ENCODE assay signal across 9 cellular contexts in genomic region chr1:8027748-8028631, GRCh38. TPM values are rescaled to one million over a fixed set of nuclear protein-coding genes. Genes with fewer than 3 reads are reported as not detected.
DNase-seq lines count a peak whose midpoint lies in the region; ATAC-seq, FAIRE-seq and TF ChIP-seq lines count a peak whose summit lies in the region.
"Had no signal": no experiment of that assay in that cellular context is flagged by ENCODE, and none has a peak within 500 bp of the region (broad histone marks: within the 10 kb centered on the region; RNA-seq: fewer than 3 reads in every experiment).

No MANE protein-coding gene starts in this region.

- peak overlapping the region in 1 of 2 experiments; percentile 86; a peak in 3 of 5 replicates for H3K4me3 Mint-ChIP-seq in H9

- H3K4me1 ChIP-seq in H9 (ENCODE audit: insufficient read depth, low read length) (peaks cover 3% of the 10 kb centered on the region; the same call in 1 of the 2 replicates), K562 (replicated peaks in 1 of 2; ENCODE audit: control insufficient read depth in 2 of 2, insufficient read depth in 2 of 2, low read length in 2 of 2) (peaks cover 5 to 16% of the 10 kb centered on the region in 2 experiments; a peak in 3 of 5 replicates), mesendoderm (ENCODE audit: control insufficient read depth, low read depth, low read length) (peaks cover 7% of the 10 kb centered on the region)

- no peaks in the 10 kb centered on the region for H3K36me3 ChIP-seq in K562 (ENCODE audit: control insufficient read depth, insufficient read depth, low read length)
- no peaks in the 10 kb centered on the region for H3K36me3 ChIP-seq in mesendoderm (ENCODE audit: control insufficient read depth, insufficient read depth, low read length)

- no peaks in the 10 kb centered on the region; a peak in 1 of 5 replicates for H3K9me3 Mint-ChIP-seq in H9

- H2BK15ac ChIP-seq in H9 (ENCODE audit: low read depth, low read length): no peak overlapping the region
- no peak overlapping the region for H2BK15ac ChIP-seq in mesendoderm (replicated peaks; ENCODE audit: low read depth)

- no peak overlapping the region for H3K18ac ChIP-seq in H9 (ENCODE audit: insufficient read length, low read depth, low read length)
- no peak overlapping the region for H3K18ac ChIP-seq in mesendoderm (ENCODE audit: low read length)

- H3K27me3 ChIP-seq in H9 (ENCODE audit: insufficient read depth, low read length) (no peaks in the 10 kb centered on the region; the same call in 1 of the 2 replicates), K562 (ENCODE audit: control insufficient read depth in 2 of 2, insufficient read depth in 2 of 2, low read length in 2 of 2) (peaks cover 27 to 40% of the 10 kb centered on the region in 2 experiments), mesendoderm (ENCODE audit: insufficient read depth, low read length, poor library complexity) (no peaks in the 10 kb centered on the region)

- TF ChIP-seq RAD21 in K562 (CRISPR knock-in tag; conservative IDR thresholded peaks at IDR 0.05 in 1 of 2, IDR thresholded peaks at IDR 0.05 in 1 of 2): no peak

- H2BK12ac ChIP-seq in H9 (ENCODE audit: insufficient read length, low read depth, low read length): no peak overlapping the region

- ATAC-seq in K562: no peak
- no peak for ATAC-seq in GM21737 (IDR thresholded peaks at IDR 0.05; ENCODE audit: unreplicated experiment)
- ATAC-seq in HG02678 (IDR thresholded peaks at IDR 0.05; ENCODE audit: unreplicated experiment): no peak

- no peak overlapping the region for H3K56ac ChIP-seq in H9 (ENCODE audit: insufficient read length, low read depth, low read length)
- H3K56ac ChIP-seq in mesendoderm (ENCODE audit: low read length): no peak overlapping the region

- no peak for TF ChIP-seq POLR2A in K562 (conservative IDR thresholded peaks at IDR 0.05)
- no peak for TF ChIP-seq POLR2A in lower leg skin (IDR thresholded peaks at IDR 0.05)

- H3K9ac ChIP-seq in H9 (ENCODE audit: extremely low read depth, insufficient read length, low read length) (no peak overlapping the region), K562 (ENCODE audit: insufficient read depth in 1 of 2, low read depth in 2 of 2, low read length in 2 of 2) (no peak overlapping the region), mesendoderm (ENCODE audit: low read length) (no peak overlapping the region)

- POLR2A ChIA-PET in K562 (lab: Yijun Ruan, JAX): interaction anchor here (0.6 to 1.0 kb wide), 4 partner anchors 286 to 295 kb away, joined by 3 read pairs; no protein-coding TSS in a partner anchor

- H2AK5ac ChIP-seq in H9 (ENCODE audit: insufficient read length, low read length) (no peak overlapping the region), mesendoderm (ENCODE audit: low read length) (no peak overlapping the region)

- intact Hi-C loops in K562 (cut with micrococcal nuclease) (no loop called here), lower leg skin (cut with DNase I; ENCODE audit: low total_unique reads) (no loop called here)

- H3K36me3 Mint-ChIP-seq in H9 (ENCODE audit: insufficient read depth in 1 of 3, low read depth in 3 of 3): peaks cover 0 to 4% (median 0%) of the 10 kb centered on the region in 3 experiments; a peak in 2 of 7 replicates

- H3K9me3 ChIP-seq in H9 (ENCODE audit: control insufficient read depth, low read depth, low read length) (no peaks in the 10 kb centered on the region), K562 (replicated peaks; ENCODE audit: control insufficient read depth, insufficient read depth, low read depth, low read length) (no peaks in the 10 kb centered on the region)

- no peak overlapping the region for H3K14ac ChIP-seq in H9 (ENCODE audit: insufficient read depth, low read length)

- H3K27ac Mint-ChIP-seq in H9: peak overlapping the region in 2 of 3 experiments; percentile 31 to 50; a peak in 3 of 7 replicates

- H3K23ac ChIP-seq in H9 (ENCODE audit: insufficient read length, low read depth, low read length): no peak overlapping the region
- no peak overlapping the region for H3K23ac ChIP-seq in mesendoderm (ENCODE audit: low read length)

- CTCF ChIA-PET in K562 (lab: Yijun Ruan, JAX; ENCODE audit: low intra/inter-chr PET ratio): no interaction called here

- H3K79me1 ChIP-seq in H9 (ENCODE audit: insufficient read depth, low read depth, low read length, poor library complexity, severe bottlenecking) (no peaks in the 10 kb centered on the region), mesendoderm (ENCODE audit: low read length) (no peaks in the 10 kb centered on the region)

- no peak for DNase-seq in H9
- no peak for DNase-seq in K562 (ENCODE audit: extremely low read depth in 1 of 4, low spot score in 3 of 4)
- peak; percentile 56 for DNase-seq in mesendoderm
- no peak for DNase-seq in lower leg skin (ENCODE audit: low spot score in 2 of 2)
- no peak for DNase-seq in SKM-1 treated with dmso at 0.1 percent for 144 hours (lab: John Stamatoyannopoulos, UW; ENCODE audit: unreplicated experiment)
- DNase-seq: SIG-M5 had no signal

- H4K20me1 ChIP-seq in H9 (ENCODE audit: control insufficient read depth, insufficient read depth, insufficient read length) (no peaks in the 10 kb centered on the region), K562 (replicated peaks; ENCODE audit: control insufficient read depth, insufficient read depth, low read length) (peaks cover 6% of the 10 kb centered on the region)

- H2BK120ac ChIP-seq in H9 (ENCODE audit: low read depth, low read length, poor library complexity, severe bottlenecking) (no peak overlapping the region), mesendoderm (ENCODE audit: low read depth, low read length) (no peak overlapping the region)

- H2BK20ac ChIP-seq in H9 (ENCODE audit: low read depth, low read length, poor library complexity, severe bottlenecking): no peak overlapping the region

- H3T11ph ChIP-seq in H9 (ENCODE audit: low read length): no peak overlapping the region

- no peak for TF ChIP-seq EP300 in K562 (IDR thresholded peaks at IDR 0.05; ENCODE audit: low read length)

- H3K23me2 ChIP-seq in H9 (ENCODE audit: insufficient read length, low read depth, low read length, poor library complexity, severe bottlenecking): peaks cover 12% of the 10 kb centered on the region

- peaks cover 13% of the 10 kb centered on the region for H3K27me3 Mint-ChIP-seq in H9 (ENCODE audit: low read depth)

- no peak overlapping the region for H3K4me2 ChIP-seq in H9 (ENCODE audit: insufficient read depth, insufficient read length, low read length)
- H3K4me2 ChIP-seq in K562 (ENCODE audit: insufficient read depth, low read length): no peak overlapping the region
- no peak overlapping the region for H3K4me2 ChIP-seq in mesendoderm (ENCODE audit: low read length)

- BruUV-seq in K562 (replicated peaks; lab: Mats Ljungman, UMichigan): no TSS peak

- H3K4me3 ChIP-seq in K562: no peak overlapping the region
- H3K4me3 ChIP-seq in mesendoderm (ENCODE audit: low read length): no peak overlapping the region
- no peak overlapping the region for H3K4me3 ChIP-seq in lower leg skin (ENCODE audit: low read depth, poor library complexity, severe bottlenecking)

- H4K8ac ChIP-seq in H9 (replicated peaks; ENCODE audit: insufficient read length, low read depth, low read length) (no peak overlapping the region), mesendoderm (ENCODE audit: low read depth, low read length) (no peak overlapping the region)

- WGBS in H9 (ENCODE audit: extremely low coverage, insufficient read length, low lambda C conversion rate): no CpG with 5 or more reads among the region's 8 CpGs
- WGBS in K562 (ENCODE audit: insufficient coverage, low coverage, missing lambda C conversion rate): 8% methylated on average over 8 of the region's 8 CpGs
- WGBS in mesendoderm (ENCODE audit: extremely low coverage, insufficient coverage, low lambda C conversion rate): no CpG with 5 or more reads among the region's 8 CpGs
- WGBS in lower leg skin, 2 donors: 33 to 34% methylated on average over 8 of the region's 8 CpGs

- FAIRE-seq in K562 (lab: Jason Lieb, UNC): no peak

- H3K9me1 ChIP-seq in K562 (ENCODE audit: control insufficient read depth, insufficient read depth, low read length): no peaks in the 10 kb centered on the region

- in situ Hi-C loops in K562 (cut with MboI): no loop called here

- H4K91ac ChIP-seq in H9 (ENCODE audit: insufficient read length, low read depth, low read length): no peak overlapping the region

- peaks cover 24% of the 10 kb centered on the region; the same call in 1 of the 2 replicates for H3K79me2 ChIP-seq in H9 (ENCODE audit: insufficient read depth, low read length)
- no peaks in the 10 kb centered on the region for H3K79me2 ChIP-seq in K562 (ENCODE audit: control insufficient read depth, insufficient read depth, low read length)
- H3K79me2 ChIP-seq in mesendoderm (ENCODE audit: control insufficient read depth, insufficient read depth, low read length): peaks cover 28% of the 10 kb centered on the region

- peaks cover 35 to 40% of the 10 kb centered on the region in 2 experiments for H3K4me1 Mint-ChIP-seq in H9

- H3K4ac ChIP-seq in H9 (ENCODE audit: low read depth, low read length): no peak overlapping the region
- H3K4ac ChIP-seq in mesendoderm (ENCODE audit: low read depth, low read length): no peak overlapping the region

- H2AFZ ChIP-seq in H9 (ENCODE audit: low read length): no peak overlapping the region
- H2AFZ ChIP-seq in K562 (ENCODE audit: low read depth, low read length): no peak overlapping the region

- H4K5ac ChIP-seq in H9 (ENCODE audit: insufficient read length, low read depth, low read length): no peak overlapping the region
- H4K5ac ChIP-seq in mesendoderm (ENCODE audit: low read length): no peak overlapping the region

- H3K27ac ChIP-seq in 22Rv1: peak overlapping the region; percentile 9; the same call in 1 of the 2 replicates
- no peak overlapping the region for H3K27ac ChIP-seq in H9 (ENCODE audit: insufficient read length, low read depth, low read length)
- no peak overlapping the region for H3K27ac ChIP-seq in K562 (ENCODE audit: extremely low read depth, low read depth, low read length)
- H3K27ac ChIP-seq in mesendoderm (ENCODE audit: low read depth, low read length): no peak overlapping the region

- H2BK5ac ChIP-seq in H9 (ENCODE audit: insufficient read length, low read length): no peak overlapping the region
- no peak overlapping the region for H2BK5ac ChIP-seq in mesendoderm (ENCODE audit: low read length)

- TF ChIP-seq CTCF in 22Rv1 (IDR thresholded peaks at IDR 0.05): no peak
- no peak for TF ChIP-seq CTCF in H9 (conservative IDR thresholded peaks at IDR 0.05)
- no peak for TF ChIP-seq CTCF in K562 (IDR thresholded peaks at IDR 0.05 in 2 of 3, conservative IDR thresholded peaks at IDR 0.05 in 1 of 3; ENCODE audit: insufficient read depth in 2 of 3, low read depth in 1 of 3, low read length in 3 of 3)
- no peak for TF ChIP-seq CTCF in lower leg skin (IDR thresholded peaks at IDR 0.05)

RNA-seq across cellular contexts. Expression of gene ERRFI1, which starts 1.9 kb away (rescaled TPM):
- total RNA-seq in H9 (2021) (19.2 and 20.8 TPM in 2 replicates), K562 (2014; rRNA removed) (0.68 and 0.73 TPM in 2 replicates), K562 (2014; rRNA removed; fragmentation: Illumina TruSeq; extraction: Trizol) (1.5 and 1.8 TPM in 2 replicates), K562 (2015; rRNA removed; fragmentation: Illumina TruSeq; extraction: Trizol) (0.98 and 1.1 TPM in 2 replicates), K562 (2021) (1.6 and 1.9 TPM in 2 replicates), lower leg skin (100 to 1,000 TPM in 3 of 4 donors, 10 to 100 TPM in 1; 93.6 to 566 (median 163) TPM)
- total RNA-seq in K562 (2011; cell fraction: chromatin; rRNA removed; ENCODE audit: low replicate concordance): 3.7 and 4.7 TPM in 2 replicates
- 1.7 TPM in 2 replicates for total RNA-seq in K562 (2011; cell fraction: nucleolus; rRNA removed)
- total RNA-seq in K562 (2011; cell fraction: nucleoplasm; rRNA removed): 2.5 and 3.8 TPM in 2 replicates
- polyA plus RNA-seq in K562 (2011; rRNA removed) (1.7 and 4.4 TPM in 2 replicates), K562 (2014; fragmentation: Illumina TruSeq; extraction: Trizol) (1.4 and 1.8 TPM in 2 replicates), K562 (2014; fragmentation: Nextera tagmentation; extraction: Ambion mirVana) (under 1 TPM; 0.67 to 0.72 TPM), K562 (2014; rRNA removed) (0.80 and 2.0 TPM in 2 replicates)
- polyA plus RNA-seq in K562 (2011; cell fraction: cytosol; rRNA removed): 1.3 and 2.7 TPM in 2 replicates
- polyA plus RNA-seq in K562 (2011; cell fraction: nucleus; rRNA removed): 3.0 and 4.1 TPM in 2 replicates
- 1.9 and 2.1 TPM in 2 replicates for polyA plus RNA-seq in K562 (2012)
- polyA minus RNA-seq in K562 (2011; rRNA and poly(A)+ RNA removed): 1.3 and 1.9 TPM in 2 replicates
- 1.2 and 1.5 TPM in 2 replicates for polyA minus RNA-seq in K562 (2011; cell fraction: cytosol; rRNA and poly(A)+ RNA removed)
- 1.2 and 1.5 TPM in 2 replicates for polyA minus RNA-seq in K562 (2011; cell fraction: nucleus; rRNA and poly(A)+ RNA removed)
- polyA plus RNA-seq in mesendoderm (2013, experiment 1 of 2): 16.0 TPM
- 17.5 TPM for polyA plus RNA-seq in mesendoderm (2013, experiment 2 of 2)
